9 cellular contexts compared by ENCODE assay signal in the genomic region with DNA sequence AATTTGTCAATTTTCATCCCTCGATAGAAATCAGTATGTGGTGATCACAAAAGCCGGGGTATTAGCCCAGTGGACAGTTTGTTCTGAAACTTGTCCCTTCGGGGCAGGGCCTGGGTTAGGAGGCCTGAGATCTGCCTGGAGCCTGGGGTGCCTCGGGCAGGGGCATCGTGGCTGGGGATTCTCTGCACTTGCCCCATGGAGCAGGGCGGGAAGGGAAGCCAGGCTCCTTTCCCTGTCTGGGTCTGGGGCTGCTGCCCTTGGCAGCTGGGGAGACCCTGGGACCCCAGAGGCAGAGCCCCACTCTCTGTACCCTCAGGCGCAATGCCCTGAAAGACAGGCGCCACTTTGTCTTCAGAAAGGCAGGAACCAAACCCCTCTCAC. TPM values are rescaled to one million over a fixed set of nuclear protein-coding genes. Genes with fewer than 3 reads are reported as not detected.
"Had no signal": no experiment of that assay in that cellular context is flagged by ENCODE, and none has a peak within 500 bp of the region (broad histone marks: within the 10 kb centered on the region; RNA-seq: fewer than 3 reads in every experiment).

No MANE protein-coding gene starts in this region.

- H3K4me3 Mint-ChIP-seq: stimulated activated effector memory CD8-positive, alpha-beta T cell treated with anti-CD3 and anti-CD28 coated beads, Interleukin-12 subunit alpha, Interleukin-12 subunit beta, amount 100 ng/mL, for 72 hours; T-helper 17 cell had no signal

- H2AFZ ChIP-seq: hepatocyte had no signal

- ATAC-seq: stimulated activated effector memory CD8-positive, alpha-beta T cell treated with anti-CD3 and anti-CD28 coated beads, Interleukin-12 subunit alpha, Interleukin-12 subunit beta, amount 100 ng/mL, for 72 hours; T-helper 17 cell had no signal

- H3K27me3 Mint-ChIP-seq: T-helper 17 cell had no signal

- H3K4me2 ChIP-seq: hepatocyte had no signal

- H3K36me3 Mint-ChIP-seq: stimulated activated effector memory CD8-positive, alpha-beta T cell treated with anti-CD3 and anti-CD28 coated beads, Interleukin-12 subunit alpha, Interleukin-12 subunit beta, amount 100 ng/mL, for 72 hours had no signal

- H3K27ac ChIP-seq: colonic mucosa, esophagus muscularis mucosa, hepatocyte, ovary, thoracic aorta, WERI-Rb-1 had no signal

- H3K4me3 ChIP-seq: colonic mucosa, esophagus muscularis mucosa, hepatocyte, ovary, thoracic aorta had no signal

- H3K27ac Mint-ChIP-seq: stimulated activated effector memory CD8-positive, alpha-beta T cell treated with anti-CD3 and anti-CD28 coated beads, Interleukin-12 subunit alpha, Interleukin-12 subunit beta, amount 100 ng/mL, for 72 hours; T-helper 17 cell had no signal

- H3K4me1 ChIP-seq: colonic mucosa had no signal

- H3K79me2 ChIP-seq: hepatocyte had no signal

- H3K9me3 Mint-ChIP-seq: stimulated activated effector memory CD8-positive, alpha-beta T cell treated with anti-CD3 and anti-CD28 coated beads, Interleukin-12 subunit alpha, Interleukin-12 subunit beta, amount 100 ng/mL, for 72 hours had no signal

- H3K9me3 ChIP-seq: colonic mucosa, esophagus muscularis mucosa, ovary, thoracic aorta had no signal

- H3K27me3 ChIP-seq: colonic mucosa, hepatocyte, ovary had no signal

- H3K36me3 ChIP-seq: colonic mucosa, esophagus muscularis mucosa, ovary, thoracic aorta, WERI-Rb-1 had no signal

- DNase-seq: activated naive CD4-positive, alpha-beta T cell; colonic mucosa; WERI-Rb-1 had no signal

RNA-seq across cellular contexts. Expression of a gene that starts 27.4 kb away (rescaled TPM):
- total RNA-seq: thoracic aorta had no signal
